In the genomic region with DNA sequence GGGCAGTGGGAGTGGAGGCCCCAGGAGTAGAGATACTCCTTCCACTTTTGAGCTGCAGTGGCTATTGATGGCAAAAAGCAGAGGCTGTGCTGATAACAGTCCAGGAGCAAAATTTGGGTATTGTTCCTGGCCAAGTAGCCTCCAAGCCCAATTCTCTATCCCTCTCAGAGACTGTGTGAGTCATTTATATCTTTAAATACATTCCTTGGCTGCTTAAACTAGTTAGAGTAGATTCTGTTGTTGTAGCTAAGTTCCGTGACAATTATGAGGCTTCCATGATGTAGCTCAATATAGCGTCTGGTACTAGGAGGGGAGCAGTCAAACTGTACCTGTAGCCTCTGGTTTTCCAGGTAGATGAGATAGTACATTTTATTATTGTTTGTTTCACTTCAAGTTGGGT, we compare ENCODE assay signal across 2 cellular contexts.
TF ChIP-seq lines count a peak whose summit lies in the region.

No MANE protein-coding gene starts in this region.

TF ChIP-seq in SK-N-SH treated with all-trans-retinoic acid at 6 μM for 48 hours, 23 proteins besides CTCF, POLR2A, EP300 and RAD21 (continued from another document):
- TF ChIP-seq, protein P1, sequence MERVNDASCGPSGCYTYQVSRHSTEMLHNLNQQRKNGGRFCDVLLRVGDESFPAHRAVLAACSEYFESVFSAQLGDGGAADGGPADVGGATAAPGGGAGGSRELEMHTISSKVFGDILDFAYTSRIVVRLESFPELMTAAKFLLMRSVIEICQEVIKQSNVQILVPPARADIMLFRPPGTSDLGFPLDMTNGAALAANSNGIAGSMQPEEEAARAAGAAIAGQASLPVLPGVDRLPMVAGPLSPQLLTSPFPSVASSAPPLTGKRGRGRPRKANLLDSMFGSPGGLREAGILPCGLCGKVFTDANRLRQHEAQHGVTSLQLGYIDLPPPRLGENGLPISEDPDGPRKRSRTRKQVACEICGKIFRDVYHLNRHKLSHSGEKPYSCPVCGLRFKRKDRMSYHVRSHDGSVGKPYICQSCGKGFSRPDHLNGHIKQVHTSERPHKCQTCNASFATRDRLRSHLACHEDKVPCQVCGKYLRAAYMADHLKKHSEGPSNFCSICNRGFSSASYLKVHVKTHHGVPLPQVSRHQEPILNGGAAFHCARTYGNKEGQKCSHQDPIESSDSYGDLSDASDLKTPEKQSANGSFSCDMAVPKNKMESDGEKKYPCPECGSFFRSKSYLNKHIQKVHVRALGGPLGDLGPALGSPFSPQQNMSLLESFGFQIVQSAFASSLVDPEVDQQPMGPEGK (CRISPR knock-in tag; IDR thresholded peaks at IDR 0.05; ENCODE audit: borderline replicate concordance) = no peak
- TF ChIP-seq BACH2 (CRISPR knock-in tag; IDR thresholded peaks at IDR 0.05; ENCODE audit: borderline replicate concordance) (no peak), GLIS3 (CRISPR knock-in tag; IDR thresholded peaks at IDR 0.05) (no peak), OSR1 (CRISPR knock-in tag; IDR thresholded peaks at IDR 0.05) (no peak), CSDC2 (CRISPR knock-in tag; IDR thresholded peaks at IDR 0.05) (no peak), RARB (CRISPR knock-in tag; IDR thresholded peaks at IDR 0.05) (no peak), ZNF565 (CRISPR knock-in tag; conservative IDR thresholded peaks at IDR 0.05; ENCODE audit: low read depth) (no peak), ZNF8 (CRISPR knock-in tag; IDR thresholded peaks at IDR 0.05) (no peak), ZFP30 (CRISPR knock-in tag; IDR thresholded peaks at IDR 0.05) (no peak)
- TF ChIP-seq, protein P2, sequence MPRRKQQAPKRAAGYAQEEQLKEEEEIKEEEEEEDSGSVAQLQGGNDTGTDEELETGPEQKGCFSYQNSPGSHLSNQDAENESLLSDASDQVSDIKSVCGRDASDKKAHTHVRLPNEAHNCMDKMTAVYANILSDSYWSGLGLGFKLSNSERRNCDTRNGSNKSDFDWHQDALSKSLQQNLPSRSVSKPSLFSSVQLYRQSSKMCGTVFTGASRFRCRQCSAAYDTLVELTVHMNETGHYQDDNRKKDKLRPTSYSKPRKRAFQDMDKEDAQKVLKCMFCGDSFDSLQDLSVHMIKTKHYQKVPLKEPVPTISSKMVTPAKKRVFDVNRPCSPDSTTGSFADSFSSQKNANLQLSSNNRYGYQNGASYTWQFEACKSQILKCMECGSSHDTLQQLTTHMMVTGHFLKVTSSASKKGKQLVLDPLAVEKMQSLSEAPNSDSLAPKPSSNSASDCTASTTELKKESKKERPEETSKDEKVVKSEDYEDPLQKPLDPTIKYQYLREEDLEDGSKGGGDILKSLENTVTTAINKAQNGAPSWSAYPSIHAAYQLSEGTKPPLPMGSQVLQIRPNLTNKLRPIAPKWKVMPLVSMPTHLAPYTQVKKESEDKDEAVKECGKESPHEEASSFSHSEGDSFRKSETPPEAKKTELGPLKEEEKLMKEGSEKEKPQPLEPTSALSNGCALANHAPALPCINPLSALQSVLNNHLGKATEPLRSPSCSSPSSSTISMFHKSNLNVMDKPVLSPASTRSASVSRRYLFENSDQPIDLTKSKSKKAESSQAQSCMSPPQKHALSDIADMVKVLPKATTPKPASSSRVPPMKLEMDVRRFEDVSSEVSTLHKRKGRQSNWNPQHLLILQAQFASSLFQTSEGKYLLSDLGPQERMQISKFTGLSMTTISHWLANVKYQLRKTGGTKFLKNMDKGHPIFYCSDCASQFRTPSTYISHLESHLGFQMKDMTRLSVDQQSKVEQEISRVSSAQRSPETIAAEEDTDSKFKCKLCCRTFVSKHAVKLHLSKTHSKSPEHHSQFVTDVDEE (CRISPR knock-in tag; IDR thresholded peaks at IDR 0.05) = no peak
- TF ChIP-seq, protein P3, sequence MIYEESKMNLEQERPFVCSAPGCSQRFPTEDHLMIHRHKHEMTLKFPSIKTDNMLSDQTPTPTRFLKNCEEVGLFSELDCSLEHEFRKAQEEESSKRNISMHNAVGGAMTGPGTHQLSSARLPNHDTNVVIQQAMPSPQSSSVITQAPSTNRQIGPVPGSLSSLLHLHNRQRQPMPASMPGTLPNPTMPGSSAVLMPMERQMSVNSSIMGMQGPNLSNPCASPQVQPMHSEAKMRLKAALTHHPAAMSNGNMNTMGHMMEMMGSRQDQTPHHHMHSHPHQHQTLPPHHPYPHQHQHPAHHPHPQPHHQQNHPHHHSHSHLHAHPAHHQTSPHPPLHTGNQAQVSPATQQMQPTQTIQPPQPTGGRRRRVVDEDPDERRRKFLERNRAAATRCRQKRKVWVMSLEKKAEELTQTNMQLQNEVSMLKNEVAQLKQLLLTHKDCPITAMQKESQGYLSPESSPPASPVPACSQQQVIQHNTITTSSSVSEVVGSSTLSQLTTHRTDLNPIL (CRISPR knock-in tag; IDR thresholded peaks at IDR 0.05; ENCODE audit: low read depth) = no peak
- TF ChIP-seq, protein P4, sequence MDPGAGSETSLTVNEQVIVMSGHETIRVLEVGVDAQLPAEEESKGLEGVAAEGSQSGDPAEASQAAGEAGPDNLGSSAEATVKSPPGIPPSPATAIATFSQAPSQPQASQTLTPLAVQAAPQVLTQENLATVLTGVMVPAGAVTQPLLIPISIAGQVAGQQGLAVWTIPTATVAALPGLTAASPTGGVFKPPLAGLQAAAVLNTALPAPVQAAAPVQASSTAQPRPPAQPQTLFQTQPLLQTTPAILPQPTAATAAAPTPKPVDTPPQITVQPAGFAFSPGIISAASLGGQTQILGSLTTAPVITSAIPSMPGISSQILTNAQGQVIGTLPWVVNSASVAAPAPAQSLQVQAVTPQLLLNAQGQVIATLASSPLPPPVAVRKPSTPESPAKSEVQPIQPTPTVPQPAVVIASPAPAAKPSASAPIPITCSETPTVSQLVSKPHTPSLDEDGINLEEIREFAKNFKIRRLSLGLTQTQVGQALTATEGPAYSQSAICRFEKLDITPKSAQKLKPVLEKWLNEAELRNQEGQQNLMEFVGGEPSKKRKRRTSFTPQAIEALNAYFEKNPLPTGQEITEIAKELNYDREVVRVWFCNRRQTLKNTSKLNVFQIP (CRISPR knock-in tag; IDR thresholded peaks at IDR 0.05; ENCODE audit: borderline replicate concordance, low read depth) = no peak

TF ChIP-seq in SK-N-SH, 30 proteins besides CTCF, POLR2A, EP300 and RAD21 (continued from another document):
- TF ChIP-seq TAF1 (IDR thresholded peaks at IDR 0.05; ENCODE audit: borderline replicate concordance, low read depth, low read length) (no peak), FOXM1 (IDR thresholded peaks at IDR 0.05; ENCODE audit: low read depth) (no peak), JUND (IDR thresholded peaks at IDR 0.05) (no peak), SMC3 (IDR thresholded peaks at IDR 0.05; ENCODE audit: low read depth, low read length) (no peak), MEF2A (IDR thresholded peaks at IDR 0.05; ENCODE audit: borderline replicate concordance, low read depth) (no peak), RXRA (IDR thresholded peaks at IDR 0.05; ENCODE audit: borderline replicate concordance, low read depth) (no peak), POLR2AphosphoS5 (IDR thresholded peaks at IDR 0.05; ENCODE audit: low read depth, low read length) (no peak)
- TF ChIP-seq, protein P5, sequence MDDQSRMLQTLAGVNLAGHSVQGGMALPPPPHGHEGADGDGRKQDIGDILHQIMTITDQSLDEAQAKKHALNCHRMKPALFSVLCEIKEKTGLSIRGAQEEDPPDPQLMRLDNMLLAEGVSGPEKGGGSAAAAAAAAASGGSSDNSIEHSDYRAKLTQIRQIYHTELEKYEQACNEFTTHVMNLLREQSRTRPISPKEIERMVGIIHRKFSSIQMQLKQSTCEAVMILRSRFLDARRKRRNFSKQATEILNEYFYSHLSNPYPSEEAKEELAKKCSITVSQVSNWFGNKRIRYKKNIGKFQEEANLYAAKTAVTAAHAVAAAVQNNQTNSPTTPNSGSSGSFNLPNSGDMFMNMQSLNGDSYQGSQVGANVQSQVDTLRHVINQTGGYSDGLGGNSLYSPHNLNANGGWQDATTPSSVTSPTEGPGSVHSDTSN (IDR thresholded peaks at IDR 0.05) = no peak
- TF ChIP-seq, protein P6, sequence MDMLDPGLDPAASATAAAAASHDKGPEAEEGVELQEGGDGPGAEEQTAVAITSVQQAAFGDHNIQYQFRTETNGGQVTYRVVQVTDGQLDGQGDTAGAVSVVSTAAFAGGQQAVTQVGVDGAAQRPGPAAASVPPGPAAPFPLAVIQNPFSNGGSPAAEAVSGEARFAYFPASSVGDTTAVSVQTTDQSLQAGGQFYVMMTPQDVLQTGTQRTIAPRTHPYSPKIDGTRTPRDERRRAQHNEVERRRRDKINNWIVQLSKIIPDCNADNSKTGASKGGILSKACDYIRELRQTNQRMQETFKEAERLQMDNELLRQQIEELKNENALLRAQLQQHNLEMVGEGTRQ (IDR thresholded peaks at IDR 0.05; ENCODE audit: borderline replicate concordance, low read depth, low read length) = no peak
- TF ChIP-seq, protein P7, sequence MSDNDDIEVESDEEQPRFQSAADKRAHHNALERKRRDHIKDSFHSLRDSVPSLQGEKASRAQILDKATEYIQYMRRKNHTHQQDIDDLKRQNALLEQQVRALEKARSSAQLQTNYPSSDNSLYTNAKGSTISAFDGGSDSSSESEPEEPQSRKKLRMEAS (IDR thresholded peaks at IDR 0.05; ENCODE audit: low read depth) = no peak
- TF ChIP-seq, protein P8, sequence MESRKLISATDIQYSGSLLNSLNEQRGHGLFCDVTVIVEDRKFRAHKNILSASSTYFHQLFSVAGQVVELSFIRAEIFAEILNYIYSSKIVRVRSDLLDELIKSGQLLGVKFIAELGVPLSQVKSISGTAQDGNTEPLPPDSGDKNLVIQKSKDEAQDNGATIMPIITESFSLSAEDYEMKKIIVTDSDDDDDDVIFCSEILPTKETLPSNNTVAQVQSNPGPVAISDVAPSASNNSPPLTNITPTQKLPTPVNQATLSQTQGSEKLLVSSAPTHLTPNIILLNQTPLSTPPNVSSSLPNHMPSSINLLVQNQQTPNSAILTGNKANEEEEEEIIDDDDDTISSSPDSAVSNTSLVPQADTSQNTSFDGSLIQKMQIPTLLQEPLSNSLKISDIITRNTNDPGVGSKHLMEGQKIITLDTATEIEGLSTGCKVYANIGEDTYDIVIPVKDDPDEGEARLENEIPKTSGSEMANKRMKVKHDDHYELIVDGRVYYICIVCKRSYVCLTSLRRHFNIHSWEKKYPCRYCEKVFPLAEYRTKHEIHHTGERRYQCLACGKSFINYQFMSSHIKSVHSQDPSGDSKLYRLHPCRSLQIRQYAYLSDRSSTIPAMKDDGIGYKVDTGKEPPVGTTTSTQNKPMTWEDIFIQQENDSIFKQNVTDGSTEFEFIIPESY (IDR thresholded peaks at IDR 0.05; ENCODE audit: borderline replicate concordance, low read depth) = no peak
